ENCODE assay signal across 1 cellular context in the genomic region with DNA sequence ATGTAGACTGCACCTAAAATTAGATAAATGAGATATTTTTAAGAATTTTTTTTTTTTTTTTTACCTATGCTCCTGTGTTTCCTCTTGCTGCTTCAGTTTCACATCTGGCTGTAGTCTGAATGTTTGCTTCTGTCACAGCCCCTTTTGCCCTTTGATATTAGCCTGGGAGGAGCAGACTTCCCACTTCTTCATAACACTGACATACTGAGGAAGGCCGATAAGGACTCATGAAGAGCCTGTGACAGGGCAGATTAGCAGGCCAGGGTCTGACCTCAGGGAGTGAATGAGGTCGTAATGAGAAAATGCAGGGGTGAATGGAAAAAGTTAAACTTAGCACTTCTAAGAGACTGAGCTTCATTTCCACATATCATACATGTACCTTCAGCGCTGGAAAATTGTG.
TF ChIP-seq lines count a peak whose summit lies in the region.

A gene (minus strand): TSS at position 117 of the 400 bp plus-strand sequence. CDS start 2,757 bp downstream, outside the sequence.

TF ChIP-seq in K562, 482 proteins besides CTCF, POLR2A, EP300 and RAD21 (continued from another document and continues in another):
- TF ChIP-seq KAT7 (CRISPR knock-in tag; IDR thresholded peaks at IDR 0.05; ENCODE audit: borderline replicate concordance): no peak
- TF ChIP-seq NONO (IDR thresholded peaks at IDR 0.05; ENCODE audit: low read depth in 2 of 2, low read length in 1 of 2): peak in 1 of 2 experiments; percentile 82; a peak in 1 of 4 replicates
- TF ChIP-seq, protein P1, sequence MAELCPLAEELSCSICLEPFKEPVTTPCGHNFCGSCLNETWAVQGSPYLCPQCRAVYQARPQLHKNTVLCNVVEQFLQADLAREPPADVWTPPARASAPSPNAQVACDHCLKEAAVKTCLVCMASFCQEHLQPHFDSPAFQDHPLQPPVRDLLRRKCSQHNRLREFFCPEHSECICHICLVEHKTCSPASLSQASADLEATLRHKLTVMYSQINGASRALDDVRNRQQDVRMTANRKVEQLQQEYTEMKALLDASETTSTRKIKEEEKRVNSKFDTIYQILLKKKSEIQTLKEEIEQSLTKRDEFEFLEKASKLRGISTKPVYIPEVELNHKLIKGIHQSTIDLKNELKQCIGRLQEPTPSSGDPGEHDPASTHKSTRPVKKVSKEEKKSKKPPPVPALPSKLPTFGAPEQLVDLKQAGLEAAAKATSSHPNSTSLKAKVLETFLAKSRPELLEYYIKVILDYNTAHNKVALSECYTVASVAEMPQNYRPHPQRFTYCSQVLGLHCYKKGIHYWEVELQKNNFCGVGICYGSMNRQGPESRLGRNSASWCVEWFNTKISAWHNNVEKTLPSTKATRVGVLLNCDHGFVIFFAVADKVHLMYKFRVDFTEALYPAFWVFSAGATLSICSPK (IDR thresholded peaks at IDR 0.05; ENCODE audit: borderline replicate concordance): no peak
- TF ChIP-seq XRCC4 (IDR thresholded peaks at IDR 0.05; ENCODE audit: extremely low read depth, insufficient read depth, insufficient read length): no peak
- TF ChIP-seq KLF16 (IDR thresholded peaks at IDR 0.05): peak; percentile 99
- TF ChIP-seq ZNF224 (CRISPR knock-in tag; IDR thresholded peaks at IDR 0.05): no peak
- peak; percentile 42; the same call in 1 of the 2 replicates for TF ChIP-seq OTX1 (CRISPR knock-in tag; IDR thresholded peaks at IDR 0.05)
- no peak for TF ChIP-seq KAT2B (IDR thresholded peaks at IDR 0.05; ENCODE audit: low read depth, low read length)
- peak; percentile 55; the same call in 1 of the 2 replicates for TF ChIP-seq EGR1 (conservative IDR thresholded peaks at IDR 0.05)
- no peak for TF ChIP-seq RBM15 (IDR thresholded peaks at IDR 0.05; ENCODE audit: insufficient read depth, low read length)
- TF ChIP-seq HMGN3 (IDR thresholded peaks at IDR 0.05; ENCODE audit: borderline replicate concordance, extremely low read depth, insufficient read length, low read depth, low read length): peak; percentile 90
- TF ChIP-seq, protein P2, sequence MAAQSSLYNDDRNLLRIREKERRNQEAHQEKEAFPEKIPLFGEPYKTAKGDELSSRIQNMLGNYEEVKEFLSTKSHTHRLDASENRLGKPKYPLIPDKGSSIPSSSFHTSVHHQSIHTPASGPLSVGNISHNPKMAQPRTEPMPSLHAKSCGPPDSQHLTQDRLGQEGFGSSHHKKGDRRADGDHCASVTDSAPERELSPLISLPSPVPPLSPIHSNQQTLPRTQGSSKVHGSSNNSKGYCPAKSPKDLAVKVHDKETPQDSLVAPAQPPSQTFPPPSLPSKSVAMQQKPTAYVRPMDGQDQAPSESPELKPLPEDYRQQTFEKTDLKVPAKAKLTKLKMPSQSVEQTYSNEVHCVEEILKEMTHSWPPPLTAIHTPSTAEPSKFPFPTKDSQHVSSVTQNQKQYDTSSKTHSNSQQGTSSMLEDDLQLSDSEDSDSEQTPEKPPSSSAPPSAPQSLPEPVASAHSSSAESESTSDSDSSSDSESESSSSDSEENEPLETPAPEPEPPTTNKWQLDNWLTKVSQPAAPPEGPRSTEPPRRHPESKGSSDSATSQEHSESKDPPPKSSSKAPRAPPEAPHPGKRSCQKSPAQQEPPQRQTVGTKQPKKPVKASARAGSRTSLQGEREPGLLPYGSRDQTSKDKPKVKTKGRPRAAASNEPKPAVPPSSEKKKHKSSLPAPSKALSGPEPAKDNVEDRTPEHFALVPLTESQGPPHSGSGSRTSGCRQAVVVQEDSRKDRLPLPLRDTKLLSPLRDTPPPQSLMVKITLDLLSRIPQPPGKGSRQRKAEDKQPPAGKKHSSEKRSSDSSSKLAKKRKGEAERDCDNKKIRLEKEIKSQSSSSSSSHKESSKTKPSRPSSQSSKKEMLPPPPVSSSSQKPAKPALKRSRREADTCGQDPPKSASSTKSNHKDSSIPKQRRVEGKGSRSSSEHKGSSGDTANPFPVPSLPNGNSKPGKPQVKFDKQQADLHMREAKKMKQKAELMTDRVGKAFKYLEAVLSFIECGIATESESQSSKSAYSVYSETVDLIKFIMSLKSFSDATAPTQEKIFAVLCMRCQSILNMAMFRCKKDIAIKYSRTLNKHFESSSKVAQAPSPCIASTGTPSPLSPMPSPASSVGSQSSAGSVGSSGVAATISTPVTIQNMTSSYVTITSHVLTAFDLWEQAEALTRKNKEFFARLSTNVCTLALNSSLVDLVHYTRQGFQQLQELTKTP (IDR thresholded peaks at IDR 0.05; ENCODE audit: low read depth in 1 of 2, partially characterized antibody in 2 of 2): peak; percentile 60 to 90
- no peak for TF ChIP-seq ZNF217 (CRISPR knock-in tag; IDR thresholded peaks at IDR 0.05)
- TF ChIP-seq ZNF282 (CRISPR knock-in tag; IDR thresholded peaks at IDR 0.05): no peak
- TF ChIP-seq MXI1 (IDR thresholded peaks at IDR 0.05; ENCODE audit: low read depth, low read length): peak; percentile 70; the same call in 1 of the 2 replicates
- peak; percentile 86 for TF ChIP-seq ESRRA (IDR thresholded peaks at IDR 0.05; ENCODE audit: borderline replicate concordance, low read depth)
- peak; percentile 80; the same call in 1 of the 2 replicates for TF ChIP-seq SMAD3 (CRISPR knock-in tag; conservative IDR thresholded peaks at IDR 0.05)
- peak; percentile 99 for TF ChIP-seq SMARCC2 (IDR thresholded peaks at IDR 0.05; ENCODE audit: low read depth)
- no peak for TF ChIP-seq PHF21A (IDR thresholded peaks at IDR 0.05; ENCODE audit: borderline replicate concordance, low read depth)
- TF ChIP-seq SMAD1 (IDR thresholded peaks at IDR 0.05; ENCODE audit: low read depth, low read length, partially characterized antibody): peak; percentile 79
- TF ChIP-seq, protein P3, sequence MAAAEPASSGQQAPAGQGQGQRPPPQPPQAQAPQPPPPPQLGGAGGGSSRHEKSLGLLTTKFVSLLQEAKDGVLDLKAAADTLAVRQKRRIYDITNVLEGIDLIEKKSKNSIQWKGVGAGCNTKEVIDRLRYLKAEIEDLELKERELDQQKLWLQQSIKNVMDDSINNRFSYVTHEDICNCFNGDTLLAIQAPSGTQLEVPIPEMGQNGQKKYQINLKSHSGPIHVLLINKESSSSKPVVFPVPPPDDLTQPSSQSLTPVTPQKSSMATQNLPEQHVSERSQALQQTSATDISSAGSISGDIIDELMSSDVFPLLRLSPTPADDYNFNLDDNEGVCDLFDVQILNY (CRISPR knock-in tag; IDR thresholded peaks at IDR 0.05): no peak
- TF ChIP-seq ZNF274 (IDR thresholded peaks at IDR 0.05; ENCODE audit: borderline replicate concordance, low read depth, low read length): peak; percentile 72; the same call in 1 of the 2 replicates
- no peak for TF ChIP-seq RFX5 (IDR thresholded peaks at IDR 0.05; ENCODE audit: low read depth, low read length)
- no peak for TF ChIP-seq YBX1 (IDR thresholded peaks at IDR 0.05)
- peak; percentile 60; the same call in 1 of the 2 replicates for TF ChIP-seq CHCHD3 (CRISPR knock-in tag; IDR thresholded peaks at IDR 0.05)
- no peak for TF ChIP-seq ZC3H11A (IDR thresholded peaks at IDR 0.05; ENCODE audit: low read depth, low read length)
- TF ChIP-seq, protein P4, sequence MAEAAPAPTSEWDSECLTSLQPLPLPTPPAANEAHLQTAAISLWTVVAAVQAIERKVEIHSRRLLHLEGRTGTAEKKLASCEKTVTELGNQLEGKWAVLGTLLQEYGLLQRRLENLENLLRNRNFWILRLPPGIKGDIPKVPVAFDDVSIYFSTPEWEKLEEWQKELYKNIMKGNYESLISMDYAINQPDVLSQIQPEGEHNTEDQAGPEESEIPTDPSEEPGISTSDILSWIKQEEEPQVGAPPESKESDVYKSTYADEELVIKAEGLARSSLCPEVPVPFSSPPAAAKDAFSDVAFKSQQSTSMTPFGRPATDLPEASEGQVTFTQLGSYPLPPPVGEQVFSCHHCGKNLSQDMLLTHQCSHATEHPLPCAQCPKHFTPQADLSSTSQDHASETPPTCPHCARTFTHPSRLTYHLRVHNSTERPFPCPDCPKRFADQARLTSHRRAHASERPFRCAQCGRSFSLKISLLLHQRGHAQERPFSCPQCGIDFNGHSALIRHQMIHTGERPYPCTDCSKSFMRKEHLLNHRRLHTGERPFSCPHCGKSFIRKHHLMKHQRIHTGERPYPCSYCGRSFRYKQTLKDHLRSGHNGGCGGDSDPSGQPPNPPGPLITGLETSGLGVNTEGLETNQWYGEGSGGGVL (CRISPR knock-in tag; IDR thresholded peaks at IDR 0.05): no peak
- peak; percentile 90 to 93 for TF ChIP-seq ARNT (IDR thresholded peaks at IDR 0.05)
- TF ChIP-seq SRF (CRISPR knock-in tag; IDR thresholded peaks at IDR 0.05): peak in 1 of 2 experiments; percentile 54; a peak in 1 of 4 replicates
- TF ChIP-seq, protein P5, sequence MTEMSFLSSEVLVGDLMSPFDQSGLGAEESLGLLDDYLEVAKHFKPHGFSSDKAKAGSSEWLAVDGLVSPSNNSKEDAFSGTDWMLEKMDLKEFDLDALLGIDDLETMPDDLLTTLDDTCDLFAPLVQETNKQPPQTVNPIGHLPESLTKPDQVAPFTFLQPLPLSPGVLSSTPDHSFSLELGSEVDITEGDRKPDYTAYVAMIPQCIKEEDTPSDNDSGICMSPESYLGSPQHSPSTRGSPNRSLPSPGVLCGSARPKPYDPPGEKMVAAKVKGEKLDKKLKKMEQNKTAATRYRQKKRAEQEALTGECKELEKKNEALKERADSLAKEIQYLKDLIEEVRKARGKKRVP (CRISPR knock-in tag; IDR thresholded peaks at IDR 0.05): no peak
- TF ChIP-seq ZBTB7A (IDR thresholded peaks at IDR 0.05; ENCODE audit: borderline replicate concordance, control insufficient read depth, low read depth, low read length): peak; percentile 43; the same call in 1 of the 2 replicates
- TF ChIP-seq TEAD1 (CRISPR knock-in tag; IDR thresholded peaks at IDR 0.05): peak in 1 of 2 experiments; percentile 89; a peak in 2 of 4 replicates
- TF ChIP-seq, protein P6, sequence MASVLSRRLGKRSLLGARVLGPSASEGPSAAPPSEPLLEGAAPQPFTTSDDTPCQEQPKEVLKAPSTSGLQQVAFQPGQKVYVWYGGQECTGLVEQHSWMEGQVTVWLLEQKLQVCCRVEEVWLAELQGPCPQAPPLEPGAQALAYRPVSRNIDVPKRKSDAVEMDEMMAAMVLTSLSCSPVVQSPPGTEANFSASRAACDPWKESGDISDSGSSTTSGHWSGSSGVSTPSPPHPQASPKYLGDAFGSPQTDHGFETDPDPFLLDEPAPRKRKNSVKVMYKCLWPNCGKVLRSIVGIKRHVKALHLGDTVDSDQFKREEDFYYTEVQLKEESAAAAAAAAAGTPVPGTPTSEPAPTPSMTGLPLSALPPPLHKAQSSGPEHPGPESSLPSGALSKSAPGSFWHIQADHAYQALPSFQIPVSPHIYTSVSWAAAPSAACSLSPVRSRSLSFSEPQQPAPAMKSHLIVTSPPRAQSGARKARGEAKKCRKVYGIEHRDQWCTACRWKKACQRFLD (CRISPR knock-in tag; IDR thresholded peaks at IDR 0.05): peak; percentile 98
- TF ChIP-seq, protein P7, sequence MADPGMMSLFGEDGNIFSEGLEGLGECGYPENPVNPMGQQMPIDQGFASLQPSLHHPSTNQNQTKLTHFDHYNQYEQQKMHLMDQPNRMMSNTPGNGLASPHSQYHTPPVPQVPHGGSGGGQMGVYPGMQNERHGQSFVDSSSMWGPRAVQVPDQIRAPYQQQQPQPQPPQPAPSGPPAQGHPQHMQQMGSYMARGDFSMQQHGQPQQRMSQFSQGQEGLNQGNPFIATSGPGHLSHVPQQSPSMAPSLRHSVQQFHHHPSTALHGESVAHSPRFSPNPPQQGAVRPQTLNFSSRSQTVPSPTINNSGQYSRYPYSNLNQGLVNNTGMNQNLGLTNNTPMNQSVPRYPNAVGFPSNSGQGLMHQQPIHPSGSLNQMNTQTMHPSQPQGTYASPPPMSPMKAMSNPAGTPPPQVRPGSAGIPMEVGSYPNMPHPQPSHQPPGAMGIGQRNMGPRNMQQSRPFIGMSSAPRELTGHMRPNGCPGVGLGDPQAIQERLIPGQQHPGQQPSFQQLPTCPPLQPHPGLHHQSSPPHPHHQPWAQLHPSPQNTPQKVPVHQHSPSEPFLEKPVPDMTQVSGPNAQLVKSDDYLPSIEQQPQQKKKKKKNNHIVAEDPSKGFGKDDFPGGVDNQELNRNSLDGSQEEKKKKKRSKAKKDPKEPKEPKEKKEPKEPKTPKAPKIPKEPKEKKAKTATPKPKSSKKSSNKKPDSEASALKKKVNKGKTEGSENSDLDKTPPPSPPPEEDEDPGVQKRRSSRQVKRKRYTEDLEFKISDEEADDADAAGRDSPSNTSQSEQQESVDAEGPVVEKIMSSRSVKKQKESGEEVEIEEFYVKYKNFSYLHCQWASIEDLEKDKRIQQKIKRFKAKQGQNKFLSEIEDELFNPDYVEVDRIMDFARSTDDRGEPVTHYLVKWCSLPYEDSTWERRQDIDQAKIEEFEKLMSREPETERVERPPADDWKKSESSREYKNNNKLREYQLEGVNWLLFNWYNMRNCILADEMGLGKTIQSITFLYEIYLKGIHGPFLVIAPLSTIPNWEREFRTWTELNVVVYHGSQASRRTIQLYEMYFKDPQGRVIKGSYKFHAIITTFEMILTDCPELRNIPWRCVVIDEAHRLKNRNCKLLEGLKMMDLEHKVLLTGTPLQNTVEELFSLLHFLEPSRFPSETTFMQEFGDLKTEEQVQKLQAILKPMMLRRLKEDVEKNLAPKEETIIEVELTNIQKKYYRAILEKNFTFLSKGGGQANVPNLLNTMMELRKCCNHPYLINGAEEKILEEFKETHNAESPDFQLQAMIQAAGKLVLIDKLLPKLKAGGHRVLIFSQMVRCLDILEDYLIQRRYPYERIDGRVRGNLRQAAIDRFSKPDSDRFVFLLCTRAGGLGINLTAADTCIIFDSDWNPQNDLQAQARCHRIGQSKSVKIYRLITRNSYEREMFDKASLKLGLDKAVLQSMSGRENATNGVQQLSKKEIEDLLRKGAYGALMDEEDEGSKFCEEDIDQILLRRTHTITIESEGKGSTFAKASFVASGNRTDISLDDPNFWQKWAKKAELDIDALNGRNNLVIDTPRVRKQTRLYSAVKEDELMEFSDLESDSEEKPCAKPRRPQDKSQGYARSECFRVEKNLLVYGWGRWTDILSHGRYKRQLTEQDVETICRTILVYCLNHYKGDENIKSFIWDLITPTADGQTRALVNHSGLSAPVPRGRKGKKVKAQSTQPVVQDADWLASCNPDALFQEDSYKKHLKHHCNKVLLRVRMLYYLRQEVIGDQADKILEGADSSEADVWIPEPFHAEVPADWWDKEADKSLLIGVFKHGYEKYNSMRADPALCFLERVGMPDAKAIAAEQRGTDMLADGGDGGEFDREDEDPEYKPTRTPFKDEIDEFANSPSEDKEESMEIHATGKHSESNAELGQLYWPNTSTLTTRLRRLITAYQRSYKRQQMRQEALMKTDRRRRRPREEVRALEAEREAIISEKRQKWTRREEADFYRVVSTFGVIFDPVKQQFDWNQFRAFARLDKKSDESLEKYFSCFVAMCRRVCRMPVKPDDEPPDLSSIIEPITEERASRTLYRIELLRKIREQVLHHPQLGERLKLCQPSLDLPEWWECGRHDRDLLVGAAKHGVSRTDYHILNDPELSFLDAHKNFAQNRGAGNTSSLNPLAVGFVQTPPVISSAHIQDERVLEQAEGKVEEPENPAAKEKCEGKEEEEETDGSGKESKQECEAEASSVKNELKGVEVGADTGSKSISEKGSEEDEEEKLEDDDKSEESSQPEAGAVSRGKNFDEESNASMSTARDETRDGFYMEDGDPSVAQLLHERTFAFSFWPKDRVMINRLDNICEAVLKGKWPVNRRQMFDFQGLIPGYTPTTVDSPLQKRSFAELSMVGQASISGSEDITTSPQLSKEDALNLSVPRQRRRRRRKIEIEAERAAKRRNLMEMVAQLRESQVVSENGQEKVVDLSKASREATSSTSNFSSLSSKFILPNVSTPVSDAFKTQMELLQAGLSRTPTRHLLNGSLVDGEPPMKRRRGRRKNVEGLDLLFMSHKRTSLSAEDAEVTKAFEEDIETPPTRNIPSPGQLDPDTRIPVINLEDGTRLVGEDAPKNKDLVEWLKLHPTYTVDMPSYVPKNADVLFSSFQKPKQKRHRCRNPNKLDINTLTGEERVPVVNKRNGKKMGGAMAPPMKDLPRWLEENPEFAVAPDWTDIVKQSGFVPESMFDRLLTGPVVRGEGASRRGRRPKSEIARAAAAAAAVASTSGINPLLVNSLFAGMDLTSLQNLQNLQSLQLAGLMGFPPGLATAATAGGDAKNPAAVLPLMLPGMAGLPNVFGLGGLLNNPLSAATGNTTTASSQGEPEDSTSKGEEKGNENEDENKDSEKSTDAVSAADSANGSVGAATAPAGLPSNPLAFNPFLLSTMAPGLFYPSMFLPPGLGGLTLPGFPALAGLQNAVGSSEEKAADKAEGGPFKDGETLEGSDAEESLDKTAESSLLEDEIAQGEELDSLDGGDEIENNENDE (IDR thresholded peaks at IDR 0.05; ENCODE audit: low read depth, low read length): no peak
